In genomic region chr4:147731611-147732515, GRCh38 we compare ENCODE assay signal across 8 cellular contexts.
DNase-seq lines count a peak whose midpoint lies in the region; ATAC-seq, FAIRE-seq and TF ChIP-seq lines count a peak whose summit lies in the region.

A gene with protein sequence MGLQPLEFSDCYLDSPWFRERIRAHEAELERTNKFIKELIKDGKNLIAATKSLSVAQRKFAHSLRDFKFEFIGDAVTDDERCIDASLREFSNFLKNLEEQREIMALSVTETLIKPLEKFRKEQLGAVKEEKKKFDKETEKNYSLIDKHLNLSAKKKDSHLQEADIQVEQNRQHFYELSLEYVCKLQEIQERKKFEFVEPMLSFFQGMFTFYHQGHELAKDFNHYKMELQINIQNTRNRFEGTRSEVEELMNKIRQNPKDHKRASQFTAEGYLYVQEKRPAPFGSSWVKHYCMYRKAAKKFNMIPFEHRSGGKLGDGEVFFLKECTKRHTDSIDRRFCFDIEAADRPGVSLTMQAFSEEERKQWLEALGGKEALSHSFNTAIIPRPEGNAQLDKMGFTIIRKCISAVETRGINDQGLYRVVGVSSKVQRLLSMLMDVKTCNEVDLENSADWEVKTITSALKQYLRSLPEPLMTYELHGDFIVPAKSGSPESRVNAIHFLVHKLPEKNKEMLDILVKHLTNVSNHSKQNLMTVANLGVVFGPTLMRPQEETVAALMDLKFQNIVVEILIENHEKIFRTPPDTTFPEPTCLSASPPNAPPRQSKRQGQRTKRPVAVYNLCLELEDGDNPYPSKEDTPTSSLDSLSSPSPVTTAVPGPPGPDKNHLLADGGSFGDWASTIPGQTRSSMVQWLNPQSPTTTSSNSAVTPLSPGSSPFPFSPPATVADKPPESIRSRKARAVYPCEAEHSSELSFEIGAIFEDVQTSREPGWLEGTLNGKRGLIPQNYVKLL (plus strand): TSS chr4:147732088. CDS start chr4:147732302, 214 bp downstream.

- no peak for FAIRE-seq in RCC 7860 (lab: Jason Lieb, UNC)

- ATAC-seq in GM18909 (IDR thresholded peaks at IDR 0.05; ENCODE audit: poor library complexity, unreplicated experiment) (peak; percentile 64), HG03139 (IDR thresholded peaks at IDR 0.05; ENCODE audit: unreplicated experiment) (peak; percentile 54)

- no peak for TF ChIP-seq CTCF in fibroblast of pulmonary artery (IDR thresholded peaks at IDR 0.05; ENCODE audit: low read length, missing control alignments)

- H3K9me3 ChIP-seq in neuron (ENCODE audit: low read length) (no peaks in the 10 kb centered on the region), subcutaneous abdominal adipose tissue (ENCODE audit: control insufficient read depth in 5 of 5, low read length in 5 of 5) (no peaks in the 10 kb centered on the region)

- peaks cover 69% of the 10 kb centered on the region for H3K27me3 ChIP-seq in neuron (ENCODE audit: insufficient read depth, low read length)
- H3K27me3 ChIP-seq in subcutaneous abdominal adipose tissue (ENCODE audit: control insufficient read depth in 5 of 5, insufficient read depth in 4 of 5, low read length in 5 of 5): no peaks in the 10 kb centered on the region

- H3K4me3 ChIP-seq in fibroblast of pulmonary artery (replicated peaks; ENCODE audit: low read depth, low read length) (peak within 1 kb of the TSS; percentile 67), neuron (ENCODE audit: low read length) (peak within 1 kb of the TSS; percentile 55), subcutaneous abdominal adipose tissue (ENCODE audit: low read depth in 1 of 5, low read length in 5 of 5) (peak within 1 kb of the TSS; percentile 89 to 97 (median 96))

- DNase-seq in AG20443 (ENCODE audit: low spot score) (peak; percentile 89), RCC 7860 (ENCODE audit: low spot score) (peak; percentile 50), fibroblast of pulmonary artery (ENCODE audit: low read depth) (peak; percentile 82)
- peak; percentile 59 for DNase-seq in activated effector memory CD4-positive, alpha-beta T cell treated with Interleukin-2 at 50 U/mL for 16 hours

- peak within 1 kb of the TSS; percentile 69 to 88 (median 80) for H3K9ac ChIP-seq in subcutaneous abdominal adipose tissue (ENCODE audit: low read length in 5 of 5)

- H3K4me1 ChIP-seq in neuron (ENCODE audit: insufficient read depth, low read length): peaks cover 5% of the 10 kb centered on the region
- H3K4me1 ChIP-seq in subcutaneous abdominal adipose tissue (ENCODE audit: control insufficient read depth in 5 of 5, insufficient read depth in 5 of 5, low read length in 5 of 5): peaks cover 3 to 46% (median 41%) of the 10 kb centered on the region in 5 donors

- H2AFZ ChIP-seq in neuron (ENCODE audit: low read depth, low read length): peak within 1 kb of the TSS; percentile 69

- no peaks in the 10 kb centered on the region for H3K36me3 ChIP-seq in neuron (ENCODE audit: insufficient read depth, low read length)
- H3K36me3 ChIP-seq in subcutaneous abdominal adipose tissue (ENCODE audit: control insufficient read depth in 5 of 5, insufficient read depth in 5 of 5, low read length in 5 of 5): no peaks in the 10 kb centered on the region

- H3K27ac ChIP-seq in subcutaneous abdominal adipose tissue (ENCODE audit: low read depth, low read length): peak within 1 kb of the TSS; percentile 97

Comparison
In these comparisons a context has a peak if more than half of its experiments do, and no peak if none do; other contexts are left out.
1. Peak in every context shown above with its lines: DNase-seq, ATAC-seq, H3K4me3 ChIP-seq and H3K27ac ChIP-seq.